Comparison of ENCODE assay signal across 18 cellular contexts in the genomic region with DNA sequence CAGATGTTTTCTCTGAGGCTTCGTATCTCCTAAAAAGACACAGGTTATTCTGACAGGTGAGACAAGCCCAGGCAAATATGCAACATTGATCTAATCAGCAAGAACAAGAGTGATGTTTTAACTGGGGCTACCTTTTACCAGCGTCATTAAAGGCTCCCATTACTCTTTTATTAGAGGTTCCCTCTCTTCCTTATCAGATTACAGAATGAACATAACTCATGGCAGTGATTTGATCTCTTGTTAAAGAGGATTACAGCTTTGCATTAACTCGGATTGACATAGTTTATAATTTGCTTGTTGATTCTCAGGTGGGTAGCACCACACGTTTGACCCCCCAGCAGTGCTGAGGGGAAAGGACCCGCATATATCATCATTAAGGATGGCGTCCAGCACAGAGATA.
DNase-seq lines count a peak whose midpoint lies in the region; ATAC-seq and TF ChIP-seq lines count a peak whose summit lies in the region.
"Had no signal": no experiment of that assay in that cellular context is flagged by ENCODE, and none has a peak within 500 bp of the region (broad histone marks: within the 10 kb centered on the region; RNA-seq: fewer than 3 reads in every experiment).

No MANE protein-coding gene starts in this region.

- H3K27ac ChIP-seq in GM23338 (ENCODE audit: low read depth): peak overlapping the region; percentile 34

- no peak overlapping the region for H3K4me3 Mint-ChIP-seq in GM23338
- H3K4me3 Mint-ChIP-seq in mesothelial cell of epicardium: no peak overlapping the region
- H3K4me3 Mint-ChIP-seq: CD4-positive, alpha-beta memory T cell; T-helper 1 cell treated with Interleukin-12 subunit alpha and Interleukin-12 subunit beta and Interleukin-4 antibody, amounts not matched to agents 30 μg/mL and 1 μg/mL, for 36 hours had no signal

- no peak overlapping the region for H3K27ac Mint-ChIP-seq in GM23338
- H3K27ac Mint-ChIP-seq in mesothelial cell of epicardium: peak overlapping the region; percentile 63
- H3K27ac Mint-ChIP-seq: T-helper 1 cell treated with Interleukin-12 subunit alpha and Interleukin-12 subunit beta and Interleukin-4 antibody, amounts not matched to agents 30 μg/mL and 1 μg/mL, for 36 hours had no signal

- no peaks in the 10 kb centered on the region for H3K79me2 ChIP-seq in GM23338 (replicated peaks; ENCODE audit: insufficient read depth)

- no peak overlapping the region for H2AFZ ChIP-seq in GM23338

- H3K4me1 ChIP-seq in GM23338 (ENCODE audit: insufficient read depth): peaks cover 18% of the 10 kb centered on the region; the same call in 1 of the 2 replicates

- no peak overlapping the region for H3K4me3 ChIP-seq in GM23338
- no peak overlapping the region for H3K4me3 ChIP-seq in LNCaP clone FGC (ENCODE audit: low read depth, low read length)
- H3K4me3 ChIP-seq: K562 had no signal

- no peaks in the 10 kb centered on the region for H3K27me3 ChIP-seq in GM23338 (ENCODE audit: insufficient read depth)

- H3K4me1 Mint-ChIP-seq in GM23338 (peaks cover 17% of the 10 kb centered on the region), mesothelial cell of epicardium (peaks cover 12% of the 10 kb centered on the region)

- no peaks in the 10 kb centered on the region for H3K36me3 ChIP-seq in GM23338 (ENCODE audit: insufficient read depth)

- peaks cover 4% of the 10 kb centered on the region for H3K27me3 Mint-ChIP-seq in GM23338 (ENCODE audit: insufficient read depth, low read depth, poor library complexity)
- H3K27me3 Mint-ChIP-seq in mesothelial cell of epicardium (ENCODE audit: low read depth): peaks cover 5% of the 10 kb centered on the region
- H3K27me3 Mint-ChIP-seq: CD4-positive, alpha-beta memory T cell had no signal

- H3F3A ChIP-seq in GM23338 (replicated peaks; ENCODE audit: low read depth): no peaks in the 10 kb centered on the region

- peaks cover 8% of the 10 kb centered on the region for H3K36me3 Mint-ChIP-seq in GM23338 (ENCODE audit: low read depth)
- peaks cover 31% of the 10 kb centered on the region for H3K36me3 Mint-ChIP-seq in mesothelial cell of epicardium

- peaks cover 2% of the 10 kb centered on the region; the same call in 1 of the 2 replicates for H4K20me1 ChIP-seq in GM23338 (replicated peaks; ENCODE audit: insufficient read depth)

- DNase-seq in GM23338 (ENCODE audit: low spot score) (no peak), LNCaP clone FGC (ENCODE audit: low read depth) (peak; percentile 76), NCI-H69 (lab: John Stamatoyannopoulos, UW) (peak; percentile 90), mesothelial cell of epicardium (ENCODE audit: low spot score in 2 of 2, unreplicated experiment in 2 of 2) (no peak), DMS53 treated with DMSO at 0.1 percent for 48 hours (lab: John Stamatoyannopoulos, UW; ENCODE audit: unreplicated experiment) (no peak)
- DNase-seq in stimulated activated CD4-positive, alpha-beta T cell treated with anti-CD3 and anti-CD28 coated beads, Interleukin-2, amount 100 ng/mL, for 48 hours: no peak
- DNase-seq: ACHN; CD4-positive, alpha-beta memory T cell; GF-D8; NCI-H1092 treated with DMSO at 0.1 percent for 48 hours; NCI-H2081 treated with DMSO at 0.1 percent for 48 hours; NCI-H446 treated with DMSO at 0.1 percent for 48 hours; NCI-H774; SHP77 had no signal

- TF ChIP-seq CTCF in GM23338 (conservative IDR thresholded peaks at IDR 0.05; ENCODE audit: low read depth in 2 of 2) (no peak), LNCaP clone FGC (IDR thresholded peaks at IDR 0.05; ENCODE audit: control insufficient read depth, extremely low read depth, insufficient read depth) (no peak), mesothelial cell of epicardium (IDR thresholded peaks at IDR 0.05; ENCODE audit: unreplicated experiment) (no peak)

- H3K9me2 ChIP-seq in GM23338 (ENCODE audit: insufficient read depth): no peaks in the 10 kb centered on the region

- no peak overlapping the region for H3K4me2 ChIP-seq in GM23338

- ATAC-seq in GM23338 (no peak), GM21529 (IDR thresholded peaks at IDR 0.05; ENCODE audit: unreplicated experiment) (no peak), HG02870 (IDR thresholded peaks at IDR 0.05; ENCODE audit: unreplicated experiment) (no peak)
- ATAC-seq: K562 had no signal

- H3K9me3 Mint-ChIP-seq in GM23338 (no peaks in the 10 kb centered on the region), mesothelial cell of epicardium (peaks cover 12% of the 10 kb centered on the region)
- H3K9me3 Mint-ChIP-seq: T-helper 1 cell treated with Interleukin-12 subunit alpha and Interleukin-12 subunit beta and Interleukin-4 antibody, amounts not matched to agents 30 μg/mL and 1 μg/mL, for 36 hours had no signal

TF ChIP-seq in GM23338, 12 proteins besides CTCF, POLR2A, EP300 and RAD21:
- TF ChIP-seq NANOG (IDR thresholded peaks at IDR 0.05; ENCODE audit: borderline replicate concordance) (no peak), STAT1 (IDR thresholded peaks at IDR 0.05; ENCODE audit: unreplicated experiment) (no peak), ETS1 (IDR thresholded peaks at IDR 0.05) (no peak), JUNB (IDR thresholded peaks at IDR 0.05; ENCODE audit: unreplicated experiment) (no peak)

Comparison
In these comparisons a context has a peak if more than half of its experiments do, and no peak if none do; other contexts are left out.
1. DNase-seq: peak in LNCaP clone FGC (single experiment) and NCI-H69 (single experiment); none in GM23338 (single experiment), mesothelial cell of epicardium (0 of 2), stimulated activated CD4-positive, alpha-beta T cell treated with anti-CD3 and anti-CD28 coated beads, Interleukin-2, amount 100 ng/mL, for 48 hours (0 of 2) and DMS53 treated with DMSO at 0.1 percent for 48 hours (single experiment).